In the genomic region with DNA sequence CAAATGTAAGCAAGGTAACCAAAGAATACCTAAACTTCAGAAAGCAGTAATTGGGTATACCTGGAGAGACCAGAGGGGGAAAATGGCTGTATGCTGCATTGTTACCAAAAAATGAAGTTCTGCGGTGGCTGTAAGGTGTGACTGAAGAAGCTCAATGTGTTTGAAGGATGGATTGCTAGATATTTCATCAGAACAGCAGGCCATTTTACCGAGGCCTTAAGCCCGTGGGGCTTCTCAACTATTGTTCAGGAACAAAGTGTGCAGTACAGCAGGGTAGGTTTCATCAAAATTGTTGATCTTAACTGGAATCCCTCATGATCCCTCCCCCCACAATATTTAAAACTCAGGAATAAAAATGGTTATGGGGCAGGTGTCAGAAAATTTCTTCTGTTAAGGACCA, we compare ENCODE assay signal across 8 cellular contexts.
"Had no signal": no experiment of that assay in that cellular context is flagged by ENCODE, and none has a peak within 500 bp of the region (broad histone marks: within the 10 kb centered on the region; RNA-seq: fewer than 3 reads in every experiment).

No MANE protein-coding gene starts in this region.

- DNase-seq: H9, HCEC 1CT, IMR-90, KBM-7 had no signal

- H3K4me3 ChIP-seq: GM23338 had no signal

- H3K4me2 ChIP-seq: GM23338 had no signal

- FAIRE-seq: H1, H54, HTR-8/SVneo had no signal

- ATAC-seq: GM23338 had no signal

- H2AFZ ChIP-seq: GM23338 had no signal
